ENCODE assay signal across 1 cellular context in the genomic region with DNA sequence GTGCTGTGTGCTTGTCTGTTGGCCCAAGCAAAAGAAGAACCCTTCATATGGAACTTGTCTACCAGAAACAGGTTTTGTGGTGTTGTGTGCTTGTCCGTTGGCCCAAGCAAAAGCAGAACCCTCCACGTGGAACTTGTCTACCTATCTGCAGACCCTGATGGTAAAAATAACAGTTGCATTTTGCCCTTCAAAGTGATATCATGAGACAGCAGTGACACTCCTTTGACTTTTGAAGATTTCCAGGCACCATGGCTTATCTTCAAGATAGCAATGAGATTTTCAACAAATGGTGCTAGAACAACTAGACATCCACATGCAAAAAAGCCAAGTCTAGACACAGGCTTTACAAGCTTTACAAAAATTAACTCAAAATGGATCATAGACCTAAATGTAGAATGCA.
A peak's percentile ranks its signal among the peaks of the same experiment; 100 is the strongest.
TF ChIP-seq lines count a peak whose summit lies in the region.

No MANE protein-coding gene starts in this region.

TF ChIP-seq in K562, 482 proteins besides CTCF, POLR2A, EP300 and RAD21 (continues in another document):
- TF ChIP-seq ESRRB (CRISPR knock-in tag; IDR thresholded peaks at IDR 0.05; ENCODE audit: borderline replicate concordance) = no peak
- TF ChIP-seq PML (IDR thresholded peaks at IDR 0.05; ENCODE audit: low read length) = peak; percentile 58
- no peak for TF ChIP-seq ETV1 (tag; conservative IDR thresholded peaks at IDR 0.05; ENCODE audit: low read depth)
- no peak for TF ChIP-seq CXXC5 (CRISPR knock-in tag; IDR thresholded peaks at IDR 0.05)
- TF ChIP-seq, protein P1, sequence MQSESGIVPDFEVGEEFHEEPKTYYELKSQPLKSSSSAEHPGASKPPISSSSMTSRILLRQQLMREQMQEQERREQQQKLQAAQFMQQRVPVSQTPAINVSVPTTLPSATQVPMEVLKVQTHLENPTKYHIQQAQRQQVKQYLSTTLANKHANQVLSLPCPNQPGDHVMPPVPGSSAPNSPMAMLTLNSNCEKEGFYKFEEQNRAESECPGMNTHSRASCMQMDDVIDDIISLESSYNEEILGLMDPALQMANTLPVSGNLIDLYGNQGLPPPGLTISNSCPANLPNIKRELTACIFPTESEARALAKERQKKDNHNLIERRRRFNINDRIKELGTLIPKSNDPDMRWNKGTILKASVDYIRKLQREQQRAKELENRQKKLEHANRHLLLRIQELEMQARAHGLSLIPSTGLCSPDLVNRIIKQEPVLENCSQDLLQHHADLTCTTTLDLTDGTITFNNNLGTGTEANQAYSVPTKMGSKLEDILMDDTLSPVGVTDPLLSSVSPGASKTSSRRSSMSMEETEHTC (IDR thresholded peaks at IDR 0.05) = no peak
- peak; percentile 52; the same call in 1 of the 2 replicates for TF ChIP-seq KLF16 (IDR thresholded peaks at IDR 0.05)
- no peak for TF ChIP-seq KDM2B (CRISPR knock-in tag; IDR thresholded peaks at IDR 0.05)
- no peak for TF ChIP-seq KLF13 (tag; IDR thresholded peaks at IDR 0.05; ENCODE audit: borderline replicate concordance, low read depth)
- TF ChIP-seq, protein P2, sequence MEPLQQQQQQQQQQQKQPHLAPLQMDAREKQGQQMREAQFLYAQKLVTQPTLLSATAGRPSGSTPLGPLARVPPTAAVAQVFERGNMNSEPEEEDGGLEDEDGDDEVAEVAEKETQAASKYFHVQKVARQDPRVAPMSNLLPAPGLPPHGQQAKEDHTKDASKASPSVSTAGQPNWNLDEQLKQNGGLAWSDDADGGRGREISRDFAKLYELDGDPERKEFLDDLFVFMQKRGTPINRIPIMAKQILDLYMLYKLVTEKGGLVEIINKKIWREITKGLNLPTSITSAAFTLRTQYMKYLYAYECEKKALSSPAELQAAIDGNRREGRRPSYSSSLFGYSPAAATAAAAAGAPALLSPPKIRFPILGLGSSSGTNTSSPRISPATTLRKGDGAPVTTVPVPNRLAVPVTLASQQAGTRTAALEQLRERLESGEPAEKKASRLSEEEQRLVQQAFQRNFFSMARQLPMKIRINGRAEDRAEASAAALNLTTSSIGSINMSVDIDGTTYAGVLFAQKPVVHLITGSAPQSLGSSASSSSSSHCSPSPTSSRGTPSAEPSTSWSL (CRISPR knock-in tag; IDR thresholded peaks at IDR 0.05; ENCODE audit: borderline replicate concordance) = no peak
- TF ChIP-seq CHD1 (IDR thresholded peaks at IDR 0.05; ENCODE audit: low read length) = no peak
- TF ChIP-seq ZNF41 (CRISPR knock-in tag; conservative IDR thresholded peaks at IDR 0.05) = no peak
- TF ChIP-seq ZNF282 (CRISPR knock-in tag; IDR thresholded peaks at IDR 0.05) = no peak
- TF ChIP-seq POLR2AphosphoS5 (IDR thresholded peaks at IDR 0.05; ENCODE audit: control insufficient read depth, insufficient read depth, low read depth, low read length) = peak; percentile 49; the same call in 1 of the 2 replicates
- TF ChIP-seq SOX6 (IDR thresholded peaks at IDR 0.05) = no peak
- TF ChIP-seq HDGF (IDR thresholded peaks at IDR 0.05) = no peak
- no peak for TF ChIP-seq ZNF778 (CRISPR knock-in tag; IDR thresholded peaks at IDR 0.05)
- TF ChIP-seq, protein P3, sequence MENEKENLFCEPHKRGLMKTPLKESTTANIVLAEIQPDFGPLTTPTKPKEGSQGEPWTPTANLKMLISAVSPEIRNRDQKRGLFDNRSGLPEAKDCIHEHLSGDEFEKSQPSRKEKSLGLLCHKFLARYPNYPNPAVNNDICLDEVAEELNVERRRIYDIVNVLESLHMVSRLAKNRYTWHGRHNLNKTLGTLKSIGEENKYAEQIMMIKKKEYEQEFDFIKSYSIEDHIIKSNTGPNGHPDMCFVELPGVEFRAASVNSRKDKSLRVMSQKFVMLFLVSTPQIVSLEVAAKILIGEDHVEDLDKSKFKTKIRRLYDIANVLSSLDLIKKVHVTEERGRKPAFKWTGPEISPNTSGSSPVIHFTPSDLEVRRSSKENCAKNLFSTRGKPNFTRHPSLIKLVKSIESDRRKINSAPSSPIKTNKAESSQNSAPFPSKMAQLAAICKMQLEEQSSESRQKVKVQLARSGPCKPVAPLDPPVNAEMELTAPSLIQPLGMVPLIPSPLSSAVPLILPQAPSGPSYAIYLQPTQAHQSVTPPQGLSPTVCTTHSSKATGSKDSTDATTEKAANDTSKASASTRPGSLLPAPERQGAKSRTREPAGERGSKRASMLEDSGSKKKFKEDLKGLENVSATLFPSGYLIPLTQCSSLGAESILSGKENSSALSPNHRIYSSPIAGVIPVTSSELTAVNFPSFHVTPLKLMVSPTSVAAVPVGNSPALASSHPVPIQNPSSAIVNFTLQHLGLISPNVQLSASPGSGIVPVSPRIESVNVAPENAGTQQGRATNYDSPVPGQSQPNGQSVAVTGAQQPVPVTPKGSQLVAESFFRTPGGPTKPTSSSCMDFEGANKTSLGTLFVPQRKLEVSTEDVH (IDR thresholded peaks at IDR 0.05; ENCODE audit: low read depth, partially characterized antibody) = no peak
- no peak for TF ChIP-seq NBN (IDR thresholded peaks at IDR 0.05; ENCODE audit: low read depth)
- TF ChIP-seq ARHGAP35 (IDR thresholded peaks at IDR 0.05; ENCODE audit: partially characterized antibody) = no peak
- peak; percentile 33; the same call in 1 of the 2 replicates for TF ChIP-seq SMAD4 (CRISPR knock-in tag; conservative IDR thresholded peaks at IDR 0.05)
- TF ChIP-seq SMARCA4 (IDR thresholded peaks at IDR 0.05) = peak; percentile 51; the same call in 1 of the 2 replicates
- TF ChIP-seq FOXK2 (conservative IDR thresholded peaks at IDR 0.05 in 1 of 2, IDR thresholded peaks at IDR 0.05 in 1 of 2; ENCODE audit: low read depth in 2 of 2) = no peak
- TF ChIP-seq, protein P4, sequence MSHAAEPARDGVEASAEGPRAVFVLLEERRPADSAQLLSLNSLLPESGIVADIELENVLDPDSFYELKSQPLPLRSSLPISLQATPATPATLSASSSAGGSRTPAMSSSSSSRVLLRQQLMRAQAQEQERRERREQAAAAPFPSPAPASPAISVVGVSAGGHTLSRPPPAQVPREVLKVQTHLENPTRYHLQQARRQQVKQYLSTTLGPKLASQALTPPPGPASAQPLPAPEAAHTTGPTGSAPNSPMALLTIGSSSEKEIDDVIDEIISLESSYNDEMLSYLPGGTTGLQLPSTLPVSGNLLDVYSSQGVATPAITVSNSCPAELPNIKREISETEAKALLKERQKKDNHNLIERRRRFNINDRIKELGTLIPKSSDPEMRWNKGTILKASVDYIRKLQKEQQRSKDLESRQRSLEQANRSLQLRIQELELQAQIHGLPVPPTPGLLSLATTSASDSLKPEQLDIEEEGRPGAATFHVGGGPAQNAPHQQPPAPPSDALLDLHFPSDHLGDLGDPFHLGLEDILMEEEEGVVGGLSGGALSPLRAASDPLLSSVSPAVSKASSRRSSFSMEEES (CRISPR knock-in tag; IDR thresholded peaks at IDR 0.05) = no peak
- TF ChIP-seq, protein P5, sequence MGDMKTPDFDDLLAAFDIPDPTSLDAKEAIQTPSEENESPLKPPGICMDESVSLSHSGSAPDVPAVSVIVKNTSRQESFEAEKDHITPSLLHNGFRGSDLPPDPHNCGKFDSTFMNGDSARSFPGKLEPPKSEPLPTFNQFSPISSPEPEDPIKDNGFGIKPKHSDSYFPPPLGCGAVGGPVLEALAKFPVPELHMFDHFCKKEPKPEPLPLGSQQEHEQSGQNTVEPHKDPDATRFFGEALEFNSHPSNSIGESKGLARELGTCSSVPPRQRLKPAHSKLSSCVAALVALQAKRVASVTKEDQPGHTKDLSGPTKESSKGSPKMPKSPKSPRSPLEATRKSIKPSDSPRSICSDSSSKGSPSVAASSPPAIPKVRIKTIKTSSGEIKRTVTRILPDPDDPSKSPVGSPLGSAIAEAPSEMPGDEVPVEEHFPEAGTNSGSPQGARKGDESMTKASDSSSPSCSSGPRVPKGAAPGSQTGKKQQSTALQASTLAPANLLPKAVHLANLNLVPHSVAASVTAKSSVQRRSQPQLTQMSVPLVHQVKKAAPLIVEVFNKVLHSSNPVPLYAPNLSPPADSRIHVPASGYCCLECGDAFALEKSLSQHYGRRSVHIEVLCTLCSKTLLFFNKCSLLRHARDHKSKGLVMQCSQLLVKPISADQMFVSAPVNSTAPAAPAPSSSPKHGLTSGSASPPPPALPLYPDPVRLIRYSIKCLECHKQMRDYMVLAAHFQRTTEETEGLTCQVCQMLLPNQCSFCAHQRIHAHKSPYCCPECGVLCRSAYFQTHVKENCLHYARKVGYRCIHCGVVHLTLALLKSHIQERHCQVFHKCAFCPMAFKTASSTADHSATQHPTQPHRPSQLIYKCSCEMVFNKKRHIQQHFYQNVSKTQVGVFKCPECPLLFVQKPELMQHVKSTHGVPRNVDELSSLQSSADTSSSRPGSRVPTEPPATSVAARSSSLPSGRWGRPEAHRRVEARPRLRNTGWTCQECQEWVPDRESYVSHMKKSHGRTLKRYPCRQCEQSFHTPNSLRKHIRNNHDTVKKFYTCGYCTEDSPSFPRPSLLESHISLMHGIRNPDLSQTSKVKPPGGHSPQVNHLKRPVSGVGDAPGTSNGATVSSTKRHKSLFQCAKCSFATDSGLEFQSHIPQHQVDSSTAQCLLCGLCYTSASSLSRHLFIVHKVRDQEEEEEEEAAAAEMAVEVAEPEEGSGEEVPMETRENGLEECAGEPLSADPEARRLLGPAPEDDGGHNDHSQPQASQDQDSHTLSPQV (IDR thresholded peaks at IDR 0.05) = 0 out of 2 replicates have a peak, but pooled peaks have one; percentile 38
- TF ChIP-seq GABPA (tag; conservative IDR thresholded peaks at IDR 0.05; ENCODE audit: low read depth) = no peak
- TF ChIP-seq JUN (IDR thresholded peaks at IDR 0.05; ENCODE audit: borderline replicate concordance, low read depth, low read length) = no peak
- TF ChIP-seq JUN (CRISPR knock-in tag; IDR thresholded peaks at IDR 0.05; ENCODE audit: borderline replicate concordance) = no peak
- peak in 1 of 2 experiments; percentile 50; a peak in 2 of 4 replicates for TF ChIP-seq RCOR1 (IDR thresholded peaks at IDR 0.05; ENCODE audit: borderline replicate concordance in 1 of 2, low read depth in 2 of 2, low read length in 2 of 2)
- TF ChIP-seq, protein P6, sequence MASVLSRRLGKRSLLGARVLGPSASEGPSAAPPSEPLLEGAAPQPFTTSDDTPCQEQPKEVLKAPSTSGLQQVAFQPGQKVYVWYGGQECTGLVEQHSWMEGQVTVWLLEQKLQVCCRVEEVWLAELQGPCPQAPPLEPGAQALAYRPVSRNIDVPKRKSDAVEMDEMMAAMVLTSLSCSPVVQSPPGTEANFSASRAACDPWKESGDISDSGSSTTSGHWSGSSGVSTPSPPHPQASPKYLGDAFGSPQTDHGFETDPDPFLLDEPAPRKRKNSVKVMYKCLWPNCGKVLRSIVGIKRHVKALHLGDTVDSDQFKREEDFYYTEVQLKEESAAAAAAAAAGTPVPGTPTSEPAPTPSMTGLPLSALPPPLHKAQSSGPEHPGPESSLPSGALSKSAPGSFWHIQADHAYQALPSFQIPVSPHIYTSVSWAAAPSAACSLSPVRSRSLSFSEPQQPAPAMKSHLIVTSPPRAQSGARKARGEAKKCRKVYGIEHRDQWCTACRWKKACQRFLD (CRISPR knock-in tag; IDR thresholded peaks at IDR 0.05) = no peak
- no peak for TF ChIP-seq TCFL5 (CRISPR knock-in tag; conservative IDR thresholded peaks at IDR 0.05)
- TF ChIP-seq KHSRP (IDR thresholded peaks at IDR 0.05) = no peak
- TF ChIP-seq DACH1 (IDR thresholded peaks at IDR 0.05; ENCODE audit: partially characterized antibody) = no peak
- TF ChIP-seq BRD4 (IDR thresholded peaks at IDR 0.05) = no peak
- TF ChIP-seq, protein P7, sequence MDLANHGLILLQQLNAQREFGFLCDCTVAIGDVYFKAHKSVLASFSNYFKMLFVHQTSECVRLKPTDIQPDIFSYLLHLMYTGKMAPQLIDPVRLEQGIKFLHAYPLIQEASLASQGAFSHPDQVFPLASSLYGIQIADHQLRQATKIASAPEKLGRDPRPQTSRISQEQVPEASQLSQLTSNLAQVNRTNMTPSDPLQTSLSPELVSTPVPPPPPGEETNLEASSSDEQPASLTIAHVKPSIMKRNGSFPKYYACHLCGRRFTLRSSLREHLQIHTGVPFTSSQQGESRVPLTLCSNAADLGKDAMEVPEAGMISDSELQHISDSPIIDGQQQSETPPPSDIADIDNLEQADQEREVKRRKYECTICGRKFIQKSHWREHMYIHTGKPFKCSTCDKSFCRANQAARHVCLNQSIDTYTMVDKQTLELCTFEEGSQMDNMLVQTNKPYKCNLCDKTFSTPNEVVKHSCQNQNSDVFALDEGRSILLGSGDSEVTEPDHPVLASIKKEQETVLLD (IDR thresholded peaks at IDR 0.05) = no peak
- TF ChIP-seq NFIC (IDR thresholded peaks at IDR 0.05) = peak; percentile 67
- no peak for TF ChIP-seq MTA3 (IDR thresholded peaks at IDR 0.05; ENCODE audit: borderline replicate concordance)
- no peak for TF ChIP-seq JUND (IDR thresholded peaks at IDR 0.05; ENCODE audit: borderline replicate concordance, low read depth, low read length)
- TF ChIP-seq JUND (tag; IDR thresholded peaks at IDR 0.05; ENCODE audit: borderline replicate concordance, low read depth, low read length) = no peak; the same call in 2 of the 3 replicates
- no peak for TF ChIP-seq E2F3 (CRISPR knock-in tag; IDR thresholded peaks at IDR 0.05)
- peak; percentile 14; the same call in 1 of the 2 replicates for TF ChIP-seq GATA2 (CRISPR knock-in tag; IDR thresholded peaks at IDR 0.05)
- TF ChIP-seq L3MBTL2 (IDR thresholded peaks at IDR 0.05) = no peak; the same call in 1 of the 2 replicates
- peak; percentile 87 for TF ChIP-seq CBFA2T2 (conservative IDR thresholded peaks at IDR 0.05)
- TF ChIP-seq ARID1B (IDR thresholded peaks at IDR 0.05) = peak; percentile 81
- no peak for TF ChIP-seq TOE1 (IDR thresholded peaks at IDR 0.05; ENCODE audit: borderline replicate concordance)
- no peak for TF ChIP-seq TOE1 (CRISPR knock-in tag; IDR thresholded peaks at IDR 0.05; ENCODE audit: borderline replicate concordance, low read depth)
- no peak for TF ChIP-seq ZNF311 (CRISPR knock-in tag; IDR thresholded peaks at IDR 0.05)
- TF ChIP-seq, protein P8, sequence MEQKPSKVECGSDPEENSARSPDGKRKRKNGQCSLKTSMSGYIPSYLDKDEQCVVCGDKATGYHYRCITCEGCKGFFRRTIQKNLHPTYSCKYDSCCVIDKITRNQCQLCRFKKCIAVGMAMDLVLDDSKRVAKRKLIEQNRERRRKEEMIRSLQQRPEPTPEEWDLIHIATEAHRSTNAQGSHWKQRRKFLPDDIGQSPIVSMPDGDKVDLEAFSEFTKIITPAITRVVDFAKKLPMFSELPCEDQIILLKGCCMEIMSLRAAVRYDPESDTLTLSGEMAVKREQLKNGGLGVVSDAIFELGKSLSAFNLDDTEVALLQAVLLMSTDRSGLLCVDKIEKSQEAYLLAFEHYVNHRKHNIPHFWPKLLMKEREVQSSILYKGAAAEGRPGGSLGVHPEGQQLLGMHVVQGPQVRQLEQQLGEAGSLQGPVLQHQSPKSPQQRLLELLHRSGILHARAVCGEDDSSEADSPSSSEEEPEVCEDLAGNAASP (IDR thresholded peaks at IDR 0.05) = no peak
- TF ChIP-seq, protein P9, sequence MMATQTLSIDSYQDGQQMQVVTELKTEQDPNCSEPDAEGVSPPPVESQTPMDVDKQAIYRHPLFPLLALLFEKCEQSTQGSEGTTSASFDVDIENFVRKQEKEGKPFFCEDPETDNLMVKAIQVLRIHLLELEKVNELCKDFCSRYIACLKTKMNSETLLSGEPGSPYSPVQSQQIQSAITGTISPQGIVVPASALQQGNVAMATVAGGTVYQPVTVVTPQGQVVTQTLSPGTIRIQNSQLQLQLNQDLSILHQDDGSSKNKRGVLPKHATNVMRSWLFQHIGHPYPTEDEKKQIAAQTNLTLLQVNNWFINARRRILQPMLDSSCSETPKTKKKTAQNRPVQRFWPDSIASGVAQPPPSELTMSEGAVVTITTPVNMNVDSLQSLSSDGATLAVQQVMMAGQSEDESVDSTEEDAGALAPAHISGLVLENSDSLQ (IDR thresholded peaks at IDR 0.05) = peak; percentile 43; the same call in 1 of the 2 replicates
- no peak for TF ChIP-seq ZNF589 (CRISPR knock-in tag; IDR thresholded peaks at IDR 0.05; ENCODE audit: low read depth)
